In genomic region chr6:85291326-85291725, GRCh38 we compare ENCODE assay signal across 29 cellular contexts.
DNase-seq lines count a peak whose midpoint lies in the region; ATAC-seq, FAIRE-seq and TF ChIP-seq lines count a peak whose summit lies in the region.
"Had no signal": no experiment of that assay in that cellular context is flagged by ENCODE, and none has a peak within 500 bp of the region (broad histone marks: within the 10 kb centered on the region; RNA-seq: fewer than 3 reads in every experiment).

No MANE protein-coding gene starts in this region.

- TF ChIP-seq RAD21 in HepG2 (CRISPR knock-in tag; IDR thresholded peaks at IDR 0.05): no peak

- intact Hi-C loops in HepG2 (cut with micrococcal nuclease; ENCODE audit: unreplicated experiment): no loop called here
- intact Hi-C loops in right lobe of liver (cut with DNase I): no loop called here

- CTCF ChIA-PET in HepG2 (lab: Yijun Ruan, JAX; ENCODE audit: low intra/inter-chr PET ratio, low total read pairs): no interaction called here

- no TSS peak for BruUV-seq in HepG2 (replicated peaks; lab: Mats Ljungman, UMichigan)

- POLR2A ChIA-PET in HepG2 (lab: Yijun Ruan, JAX): no interaction called here

- FAIRE-seq in HepG2 (lab: Jason Lieb, UNC): no peak
- FAIRE-seq: A204.1, A549, D721Med had no signal

- WGBS in HepG2 (ENCODE audit: low lambda C conversion rate): 2% methylated on average over 3 of the region's 3 CpGs
- 68% methylated on average over 3 of the region's 3 CpGs for WGBS in right lobe of liver (ENCODE audit: insufficient coverage, low coverage, low lambda C conversion rate, missing lambda C conversion rate)

- TF ChIP-seq CTCF in HepG2 (CRISPR knock-in tag; IDR thresholded peaks at IDR 0.05): no peak
- TF ChIP-seq CTCF in right lobe of liver (IDR thresholded peaks at IDR 0.05): no peak

- H3K4me1 ChIP-seq in HepG2 (ENCODE audit: insufficient read depth, low read length) (peaks cover 11% of the 10 kb centered on the region; the same call in 1 of the 2 replicates), right lobe of liver (no peaks in the 10 kb centered on the region)
- H3K4me1 ChIP-seq: A549; BE2C; BLaER1; BLaER1 treated with 17β-estradiol and CSF1 and Interleukin-3, amounts not matched to agents 10 nM and 100 nM; Caco-2 had no signal

- H3K9me3 ChIP-seq in HepG2 (ENCODE audit: low read length) (no peaks in the 10 kb centered on the region), right lobe of liver (no peaks in the 10 kb centered on the region)
- H3K9me3 ChIP-seq: A549; BE2C; BLaER1; BLaER1 treated with 17β-estradiol and CSF1 and Interleukin-3, amounts not matched to agents 10 nM and 100 nM had no signal

- no peak overlapping the region for H2AFZ ChIP-seq in HepG2 (ENCODE audit: low read length)

- H3K27ac ChIP-seq in HepG2 (ENCODE audit: extremely low read length, insufficient read depth, low read length) (no peak overlapping the region), right lobe of liver (no peak overlapping the region)
- H3K27ac ChIP-seq: 22Rv1; A549; BLaER1; BLaER1 treated with 17β-estradiol and CSF1 and Interleukin-3, amounts not matched to agents 10 nM and 100 nM; C4-2B had no signal

- H3K9ac ChIP-seq in HepG2 (ENCODE audit: insufficient read depth, low read depth, low read length): no peak overlapping the region
- H3K9ac ChIP-seq: BLaER1; BLaER1 treated with 17β-estradiol and CSF1 and Interleukin-3, amounts not matched to agents 10 nM and 100 nM had no signal

- TF ChIP-seq POLR2A in HepG2 (IDR thresholded peaks at IDR 0.05; ENCODE audit: insufficient read depth in 1 of 2, low read depth in 2 of 2, low read length in 2 of 2): no peak
- no peak for TF ChIP-seq POLR2A in right lobe of liver (IDR thresholded peaks at IDR 0.05)

- no peak overlapping the region for H3K4me3 ChIP-seq in HepG2 (replicated peaks in 1 of 3; ENCODE audit: insufficient read depth in 1 of 3, low read depth in 2 of 3, low read length in 3 of 3)
- H3K4me3 ChIP-seq in right lobe of liver: no peak overlapping the region
- H3K4me3 ChIP-seq: A549; BLaER1; BLaER1 treated with 17β-estradiol and CSF1 and Interleukin-3, amounts not matched to agents 10 nM and 100 nM had no signal

- ATAC-seq in HepG2 (peak; percentile 78), right lobe of liver (no peak)
- ATAC-seq: A549; CD8-positive, alpha-beta T cell had no signal

- TF ChIP-seq EP300 in HepG2 (IDR thresholded peaks at IDR 0.05; ENCODE audit: low read depth in 2 of 2, low read length in 2 of 2) (peak in 1 of 2 experiments; percentile 46; a peak in 2 of 4 replicates), HepG2 (CRISPR knock-in tag; IDR thresholded peaks at IDR 0.05; ENCODE audit: borderline replicate concordance) (no peak)

- DNase-seq in HepG2 (ENCODE audit: low spot score): peak; percentile 12
- DNase-seq in right lobe of liver: no peak
- DNase-seq: 8988T; ACHN; AML-193; BE2C; C1 segment of cervical spinal cord; Caco-2; Calu3; CD4-positive, alpha-beta memory T cell; CD4-positive, alpha-beta T cell; CD4-positive, CD25-positive, alpha-beta regulatory T cell; CD8-positive, alpha-beta memory T cell; CD8-positive, alpha-beta T cell; COR-L47; DMS 273 treated with DMSO at 0.1 percent for 48 hours; DMS153; DMS53; DMS79; DMS79 treated with DMSO at 0.1 percent for 48 hours; DND-41; EL had no signal

- H3K36me3 ChIP-seq in HepG2 (replicated peaks in 1 of 2; ENCODE audit: control insufficient read depth in 1 of 2, insufficient read depth in 2 of 2, low read length in 2 of 2) (no peaks in the 10 kb centered on the region), right lobe of liver (no peaks in the 10 kb centered on the region)
- H3K36me3 ChIP-seq: BE2C; BLaER1; BLaER1 treated with 17β-estradiol and CSF1 and Interleukin-3, amounts not matched to agents 10 nM and 100 nM had no signal

- no peaks in the 10 kb centered on the region for H3K79me2 ChIP-seq in HepG2 (ENCODE audit: insufficient read depth, low read length)

- H3K27me3 ChIP-seq in HepG2 (ENCODE audit: control insufficient read depth in 1 of 2, insufficient read depth in 2 of 2, low read length in 2 of 2) (no peaks in the 10 kb centered on the region), right lobe of liver (no peaks in the 10 kb centered on the region)
- H3K27me3 ChIP-seq: BE2C; BLaER1; BLaER1 treated with 17β-estradiol and CSF1 and Interleukin-3, amounts not matched to agents 10 nM and 100 nM had no signal

- no peak overlapping the region for H3K4me2 ChIP-seq in HepG2 (ENCODE audit: low read depth, low read length)
- H3K4me2 ChIP-seq: A549; BLaER1; BLaER1 treated with 17β-estradiol and CSF1 and Interleukin-3, amounts not matched to agents 10 nM and 100 nM had no signal

- H4K20me1 ChIP-seq in HepG2 (ENCODE audit: insufficient read depth, low read length): no peaks in the 10 kb centered on the region
- H4K20me1 ChIP-seq: BLaER1; BLaER1 treated with 17β-estradiol and CSF1 and Interleukin-3, amounts not matched to agents 10 nM and 100 nM had no signal

- in situ Hi-C loops in HepG2 (cut with HindIII; ENCODE audit: extremely low pct_ligation_motif_present, low pct_unique_long_range_greater_than_20kb): no loop called here

TF ChIP-seq in HepG2, 621 proteins besides CTCF, POLR2A, EP300 and RAD21 (continues in another document):
- TF ChIP-seq NR2F6 (IDR thresholded peaks at IDR 0.05): peak; percentile 46; the same call in 1 of the 2 replicates
- 0 out of 2 replicates have a peak, but pooled peaks have one; percentile 7 for TF ChIP-seq NR2F6 (CRISPR knock-in tag; IDR thresholded peaks at IDR 0.05)
- no peak for TF ChIP-seq CERS6 (CRISPR knock-in tag; IDR thresholded peaks at IDR 0.05)
- no peak for TF ChIP-seq ISX (CRISPR knock-in tag; conservative IDR thresholded peaks at IDR 0.05)
- TF ChIP-seq RXRB (CRISPR knock-in tag; IDR thresholded peaks at IDR 0.05; ENCODE audit: borderline replicate concordance): peak; percentile 58; the same call in 1 of the 2 replicates
- peak; percentile 50 for TF ChIP-seq TCF7 (IDR thresholded peaks at IDR 0.05; ENCODE audit: low read depth)
- TF ChIP-seq FOXK1 (CRISPR knock-in tag; IDR thresholded peaks at IDR 0.05; ENCODE audit: borderline replicate concordance, low read depth): no peak
- no peak for TF ChIP-seq KDM4B (CRISPR knock-in tag; IDR thresholded peaks at IDR 0.05)
- TF ChIP-seq RARA (CRISPR knock-in tag; IDR thresholded peaks at IDR 0.05): peak; percentile 66
- TF ChIP-seq ARID5B (CRISPR knock-in tag; IDR thresholded peaks at IDR 0.05): 0 out of 2 replicates have a peak, but pooled peaks have one; percentile 25
- no peak for TF ChIP-seq ZNF264 (CRISPR knock-in tag; IDR thresholded peaks at IDR 0.05)
- TF ChIP-seq CEBPB (IDR thresholded peaks at IDR 0.05; ENCODE audit: borderline replicate concordance, low read depth, low read length): peak; percentile 58; the same call in 1 of the 2 replicates
- TF ChIP-seq AGO2 (optimal IDR thresholded peaks at IDR 0.05; ENCODE audit: low read depth, low read length): no peak
- peak; percentile 14; the same call in 1 of the 2 replicates for TF ChIP-seq CREM (IDR thresholded peaks at IDR 0.05)
- no peak for TF ChIP-seq CREM (CRISPR knock-in tag; IDR thresholded peaks at IDR 0.05)
- no peak for TF ChIP-seq JUNB (CRISPR knock-in tag; IDR thresholded peaks at IDR 0.05; ENCODE audit: borderline replicate concordance)
- TF ChIP-seq NFYC (CRISPR knock-in tag; IDR thresholded peaks at IDR 0.05): no peak
- peak; percentile 81 for TF ChIP-seq PPARG (CRISPR knock-in tag; conservative IDR thresholded peaks at IDR 0.05)
- TF ChIP-seq ZZZ3 (CRISPR knock-in tag; IDR thresholded peaks at IDR 0.05; ENCODE audit: borderline replicate concordance): no peak
- TF ChIP-seq SOX5 (CRISPR knock-in tag; IDR thresholded peaks at IDR 0.05; ENCODE audit: borderline replicate concordance): peak; percentile 40; the same call in 1 of the 2 replicates
- peak; percentile 20; the same call in 1 of the 2 replicates for TF ChIP-seq HNF4A (CRISPR knock-in tag; IDR thresholded peaks at IDR 0.05)
